ENCODE assay signal across 8 cellular contexts in the genomic region with DNA sequence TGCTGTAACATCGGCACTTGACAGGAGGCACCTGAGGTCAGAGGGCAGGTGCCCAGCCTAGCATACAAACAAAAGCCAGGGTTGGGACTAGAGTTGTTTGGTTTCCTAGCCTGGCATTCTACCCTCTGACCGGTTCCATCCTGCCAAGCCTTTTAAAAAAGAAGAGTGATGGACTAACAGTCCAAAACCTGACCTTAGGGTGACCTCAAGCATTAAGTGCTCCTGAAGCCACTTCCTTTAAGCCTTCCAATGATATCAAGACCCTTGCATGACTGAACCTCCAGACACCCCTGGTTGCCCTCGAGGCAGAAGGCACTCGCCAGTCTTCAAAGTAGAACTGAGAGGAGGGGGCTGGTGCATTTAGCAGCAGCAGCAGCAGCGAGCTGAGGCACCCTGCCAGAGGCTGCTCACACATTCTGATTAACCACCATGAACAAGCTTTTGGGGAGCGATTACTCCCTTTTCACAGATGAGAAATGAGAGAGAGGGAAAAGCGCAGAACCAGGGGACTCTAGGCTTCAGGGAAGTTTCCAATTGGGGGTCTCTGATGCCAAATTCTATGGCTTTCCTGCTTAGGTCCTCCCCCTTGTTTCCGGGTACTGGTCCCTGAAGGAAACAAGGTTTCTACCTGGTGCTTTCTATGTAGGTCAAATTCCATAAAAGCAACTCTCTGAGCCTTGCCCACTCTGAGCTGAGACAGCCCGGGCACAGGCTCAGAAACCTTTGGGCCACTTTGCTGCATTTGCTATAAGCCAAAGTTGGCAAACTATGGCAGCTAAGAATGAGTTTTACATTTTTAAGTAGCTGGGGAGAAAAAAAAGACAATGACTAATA. TPM values are rescaled to one million over a fixed set of nuclear protein-coding genes. Genes with fewer than 3 reads are reported as not detected.
A peak's percentile ranks its signal among the peaks of the same experiment; 100 is the strongest.
DNase-seq lines count a peak whose midpoint lies in the region; ATAC-seq and TF ChIP-seq lines count a peak whose summit lies in the region.

No MANE protein-coding gene starts in this region.

- H3K9ac ChIP-seq in HCT116 (ENCODE audit: low read length) = no peak overlapping the region

- H3K27me3 ChIP-seq in ACC112 (ENCODE audit: insufficient read depth, low read length) (no peaks in the 10 kb centered on the region), HCT116 (ENCODE audit: insufficient read depth, low read length) (no peaks in the 10 kb centered on the region)

- H3K79me2 ChIP-seq in ACC112 (ENCODE audit: control insufficient read depth, insufficient read depth, low read length, unreplicated experiment) (peaks cover 96% of the 10 kb centered on the region), HCT116 (ENCODE audit: insufficient read depth, low read length) (peaks cover 98% of the 10 kb centered on the region)

- no peaks in the 10 kb centered on the region; the same call in 1 of the 2 replicates for H4K20me1 ChIP-seq in HCT116 (ENCODE audit: insufficient read depth)

- TF ChIP-seq RAD21 in HCT116 (IDR thresholded peaks at IDR 0.05; ENCODE audit: low read depth) = no peak

- no peaks in the 10 kb centered on the region for H3K9me2 ChIP-seq in HCT116 (ENCODE audit: insufficient read depth)

- H2AFZ ChIP-seq in ACC112 (ENCODE audit: low read length, unreplicated experiment) (no peak overlapping the region), HCT116 (ENCODE audit: low read depth, low read length, poor library complexity, severe bottlenecking) (no peak overlapping the region)

- H3K27ac ChIP-seq in ACC112 (ENCODE audit: low read depth, low read length) (peak overlapping the region; percentile 28; the same call in 1 of the 2 replicates), HCT116 (ENCODE audit: low read depth, low read length) (peak overlapping the region; percentile 2; the same call in 1 of the 2 replicates)

- POLR2A ChIA-PET in HCT116 (lab: Charles Lee) = interaction anchor here (1.1 to 1.9 kb wide), 3 partner anchors 8 to 13 kb away, joined by 3 to 5 read pairs (median 4); no protein-coding TSS in a partner anchor
- POLR2A ChIA-PET in activated CD8-positive, alpha-beta T cell treated with anti-CD3 and anti-CD28 coated beads for 36 hours (lab: Charles Lee) = interaction anchor here (1.7 to 9.7 kb wide), 4 partner anchors 7 to 13 kb away, joined by 4 to 117 read pairs (median 22); a partner anchor contains a TSS

- no peaks in the 10 kb centered on the region for H3K9me3 Mint-ChIP-seq in activated CD8-positive, alpha-beta T cell treated with anti-CD3 and anti-CD28 coated beads for 36 hours

- CTCF ChIA-PET in HCT116 (lab: Charles Lee) = no interaction called here
- CTCF ChIA-PET in activated CD8-positive, alpha-beta T cell treated with anti-CD3 and anti-CD28 coated beads for 36 hours (lab: Charles Lee) = interaction anchor here (1.4 to 1.9 kb wide), 2 partner anchors 26 to 124 kb away, joined by 4 to 6 read pairs; no protein-coding TSS in a partner anchor

- RAD21 ChIA-PET in HCT116 (lab: Charles Lee; ENCODE audit: low non-redundant PET in 1 of 2, low total read pairs in 2 of 2, uncharacterized antibody in 2 of 2, unreplicated experiment in 2 of 2) = no interaction called here

- H3K36me3 ChIP-seq in ACC112 (ENCODE audit: insufficient read depth, low read length) (peaks cover 8% of the 10 kb centered on the region; the same call in 1 of the 2 replicates), HCT116 (ENCODE audit: control insufficient read depth in 1 of 2, insufficient read depth in 2 of 2, low read length in 2 of 2) (peaks cover 0 to 21% of the 10 kb centered on the region in 2 experiments; a peak in 2 of 4 replicates)

- no peak for TF ChIP-seq POLR2A in HCT116 (IDR thresholded peaks at IDR 0.05; ENCODE audit: borderline replicate concordance, extremely low read depth, insufficient read depth, insufficient read length)

- peaks cover 79% of the 10 kb centered on the region for H3K36me3 Mint-ChIP-seq in activated CD8-positive, alpha-beta T cell treated with anti-CD3 and anti-CD28 coated beads for 36 hours (ENCODE audit: low read depth)

- intact Hi-C loops in HCT116 (cut with micrococcal nuclease) = no loop called here
- intact Hi-C loops in activated CD8-positive, alpha-beta T cell treated with anti-CD3 and anti-CD28 coated beads for 36 hours (cut with micrococcal nuclease) = no loop called here

- H3K4me1 ChIP-seq in ACC112 (ENCODE audit: control insufficient read depth, insufficient read depth, low read length, unreplicated experiment) = peaks cover 68% of the 10 kb centered on the region
- H3K4me1 ChIP-seq in HCT116 (ENCODE audit: control insufficient read depth in 1 of 2, insufficient read depth in 2 of 2, low read length in 2 of 2) = peaks cover 71 to 98% of the 10 kb centered on the region in 2 experiments

- H3K4me3 ChIP-seq in ACC112 (ENCODE audit: low read depth, low read length) = no peak overlapping the region
- no peak overlapping the region for H3K4me3 ChIP-seq in HCT116 (replicated peaks in 1 of 2; ENCODE audit: low read depth in 1 of 2, low read length in 2 of 2)

- BruUV-seq in HCT116 (replicated peaks; lab: Mats Ljungman, UMichigan) = no TSS peak

- DNase-seq in HCT116 (ENCODE audit: low read depth, low spot score) = no peak
- DNase-seq in activated CD8-positive, alpha-beta T cell treated with anti-CD3 and anti-CD28 coated beads for 36 hours = no peak
- DNase-seq in kidney tubule cell (ENCODE audit: low spot score) = peak; percentile 73
- no peak for DNase-seq in activated CD4-positive, CD25-positive, alpha-beta regulatory T cell treated with anti-CD3 and anti-CD28 coated beads, Interleukin-2, amount 50 U/mL, for 72 hours
- no peak for DNase-seq in NCI-H524 (lab: John Stamatoyannopoulos, UW)
- DNase-seq in NK-92 treated with Interleukin-12 subunit alpha and Interleukin-12 subunit beta, amount 100 ng/mL, for 24 hours (lab: John Stamatoyannopoulos, UW) = no peak

- H3K4me3 Mint-ChIP-seq in activated CD8-positive, alpha-beta T cell treated with anti-CD3 and anti-CD28 coated beads for 36 hours = peak overlapping the region; percentile 26

- no peaks in the 10 kb centered on the region for H3K27me3 Mint-ChIP-seq in activated CD8-positive, alpha-beta T cell treated with anti-CD3 and anti-CD28 coated beads for 36 hours

- H3K4me2 ChIP-seq in HCT116 (ENCODE audit: low read length) = peak overlapping the region; percentile 18

- no peaks in the 10 kb centered on the region for H3K9me3 ChIP-seq in HCT116 (ENCODE audit: control insufficient read depth in 1 of 2, insufficient read depth in 1 of 2, low read depth in 1 of 2, low read length in 2 of 2)

- peaks cover 95% of the 10 kb centered on the region for H3K4me1 Mint-ChIP-seq in activated CD8-positive, alpha-beta T cell treated with anti-CD3 and anti-CD28 coated beads for 36 hours (ENCODE audit: low read depth)

- TF ChIP-seq CTCF in HCT116 (IDR thresholded peaks at IDR 0.05 in 2 of 3, conservative IDR thresholded peaks at IDR 0.05 in 1 of 3; ENCODE audit: borderline replicate concordance in 1 of 3, insufficient read depth in 1 of 3, low read depth in 2 of 3, low read length in 2 of 3) = no peak
- TF ChIP-seq CTCF in activated CD8-positive, alpha-beta T cell treated with anti-CD3 and anti-CD28 coated beads for 36 hours (IDR thresholded peaks at IDR 0.05) = no peak

- peak overlapping the region; percentile 72 for H3K27ac Mint-ChIP-seq in activated CD8-positive, alpha-beta T cell treated with anti-CD3 and anti-CD28 coated beads for 36 hours

- ATAC-seq in HCT116 (no peak), HG03469 (IDR thresholded peaks at IDR 0.05; ENCODE audit: unreplicated experiment) (no peak)
- ATAC-seq in activated CD8-positive, alpha-beta T cell treated with anti-CD3 and anti-CD28 coated beads for 36 hours = no peak

TF ChIP-seq in HCT116, 20 proteins besides CTCF, POLR2A, EP300 and RAD21:
- TF ChIP-seq POLR2AphosphoS5 (IDR thresholded peaks at IDR 0.05; ENCODE audit: low read depth, low read length) (0 out of 2 replicates have a peak, but pooled peaks have one; percentile 8), ZFX (IDR thresholded peaks at IDR 0.05) (no peak)
TF ChIP-seq in HCT116: peak in this region for 1.

RNA-seq across cellular contexts. Expression of a gene that starts 9.1 kb away (rescaled TPM):
- 248 TPM for total RNA-seq in HCT116 (2021; ENCODE audit: unreplicated experiment)
- 419 and 518 TPM in 2 replicates for polyA plus RNA-seq in HCT116 (2012)
- total RNA-seq in activated CD8-positive, alpha-beta T cell treated with anti-CD3 and anti-CD28 coated beads for 36 hours = 100 to 1,000 TPM; 158 to 162 TPM
